In the genomic region with DNA sequence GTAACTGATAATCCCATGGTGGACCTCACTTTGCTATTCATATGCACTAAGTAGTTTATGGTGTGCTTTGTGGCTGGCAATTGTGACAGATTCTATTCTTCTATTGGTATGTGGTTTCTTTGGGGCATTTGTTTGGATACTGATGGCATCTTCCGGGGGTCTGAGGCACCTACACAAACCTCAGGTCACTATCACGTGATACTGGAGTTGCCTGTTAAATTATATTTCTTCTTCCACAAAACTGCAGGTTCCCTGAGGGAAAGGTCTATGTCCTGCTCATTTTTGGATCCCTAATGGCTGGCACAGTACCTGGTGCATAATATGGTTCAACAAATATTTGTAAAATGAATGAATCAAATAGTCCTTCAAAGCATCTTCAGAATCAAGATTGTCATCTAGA, we compare ENCODE assay signal across 27 cellular contexts.
"Had no signal": no experiment of that assay in that cellular context is flagged by ENCODE, and none has a peak within 500 bp of the region (broad histone marks: within the 10 kb centered on the region; RNA-seq: fewer than 3 reads in every experiment).

No MANE protein-coding gene starts in this region.

- H3K27ac ChIP-seq: stomach, suprapubic skin, testis, thoracic aorta, thyroid gland, tibial artery, tibial nerve, transverse colon, upper lobe of left lung, upper lobe of right lung, uterus, vagina had no signal

- H3K4me1 ChIP-seq: stomach, suprapubic skin, testis, thyroid gland, tibial artery, tibial nerve, transverse colon, upper lobe of left lung, upper lobe of right lung, uterus, vagina had no signal

- H3K27me3 ChIP-seq: stomach, suprapubic skin, testis, thyroid gland, tibial artery, tibial nerve, transverse colon, upper lobe of left lung, upper lobe of right lung, uterus, vagina had no signal

- H3K9me3 ChIP-seq: stomach, suprapubic skin, testis, thoracic aorta, thyroid gland, tibial artery, tibial nerve, transverse colon, upper lobe of left lung, upper lobe of right lung, uterus, vagina had no signal

- H3K36me3 ChIP-seq: thyroid gland, transverse colon, uterus had no signal

- H3K4me3 ChIP-seq: stomach, suprapubic skin, testis, thoracic aorta, thyroid gland, tibial artery, tibial nerve, transverse colon, upper lobe of left lung, upper lobe of right lung, uterus, vagina had no signal

- FAIRE-seq: urothelium cell line had no signal

- DNase-seq: stimulated activated CD4-positive, alpha-beta T cell treated with anti-CD3 and anti-CD28 coated beads, Interleukin-2, amount 100 ng/mL, for 48 hours; stimulated activated CD4-positive, alpha-beta T cell treated with anti-CD3 and anti-CD28 coated beads, Interleukin-4, amount 100 ng/mL, for 1 hour; stimulated activated CD4-positive, alpha-beta T cell treated with anti-CD3 and anti-CD28 coated beads, Interleukin-4, amount 100 ng/mL, for 24 hours; stimulated activated CD4-positive, alpha-beta T cell treated with anti-CD3 and anti-CD28 coated beads, Interleukin-4, amount 100 ng/mL, for 4 hours; stimulated activated CD8-positive, alpha-beta memory T cell treated with anti-CD3 and anti-CD28 coated beads, Interleukin-4, amount 100 ng/mL, for 48 hours; stimulated activated naive B cell treated with anti-CD40 and anti-IgM and Interleukin-4, amounts not matched to agents 10 μg/mL and 1 μg/mL and 100 μg/mL, for 72 hours; stimulated activated naive CD4-positive, alpha-beta T cell; stimulated activated naive CD4-positive, alpha-beta T cell treated with Interleukin-2 at 50 U/mL for 16 hours; stimulated activated naive CD8-positive, alpha-beta T cell treated with anti-CD3 and anti-CD28 coated beads, Interleukin-15, amount 100 ng/mL, for 72 hours; stimulated activated naive CD8-positive, alpha-beta T cell treated with anti-CD3 and anti-CD28 coated beads, Interleukin-15, Interleukin-2, amounts not matched to agents 100 U/mL and 50 U/mL, for 24 hours; stomach; substantia nigra; testis; thyroid gland; tibial artery; transverse colon; trophoblast cell; upper lobe of left lung; upper lobe of right lung; uterus had no signal

- ATAC-seq: stimulated activated effector memory CD8-positive, alpha-beta T cell treated with anti-CD3 and anti-CD28 coated beads, Interleukin-12 subunit alpha, Interleukin-12 subunit beta, amount 100 ng/mL, for 72 hours; stimulated activated memory B cell treated with anti-CD40 and anti-IgM and Interleukin-4, amounts not matched to agents 10 μg/mL and 1 μg/mL and 100 μg/mL, for 72 hours; stimulated activated naive B cell treated with anti-CD40 and anti-IgM and Interleukin-4, amounts not matched to agents 10 μg/mL and 1 μg/mL and 100 μg/mL, for 72 hours; stimulated activated naive CD8-positive, alpha-beta T cell treated with anti-CD3 and anti-CD28 coated beads, Interleukin-15, amount 100 ng/mL, for 72 hours; stimulated activated naive CD8-positive, alpha-beta T cell treated with anti-CD3 and anti-CD28 coated beads, Interleukin-15, Interleukin-2, amounts not matched to agents 100 U/mL and 50 U/mL, for 24 hours; upper lobe of right lung had no signal
